In the genomic region with DNA sequence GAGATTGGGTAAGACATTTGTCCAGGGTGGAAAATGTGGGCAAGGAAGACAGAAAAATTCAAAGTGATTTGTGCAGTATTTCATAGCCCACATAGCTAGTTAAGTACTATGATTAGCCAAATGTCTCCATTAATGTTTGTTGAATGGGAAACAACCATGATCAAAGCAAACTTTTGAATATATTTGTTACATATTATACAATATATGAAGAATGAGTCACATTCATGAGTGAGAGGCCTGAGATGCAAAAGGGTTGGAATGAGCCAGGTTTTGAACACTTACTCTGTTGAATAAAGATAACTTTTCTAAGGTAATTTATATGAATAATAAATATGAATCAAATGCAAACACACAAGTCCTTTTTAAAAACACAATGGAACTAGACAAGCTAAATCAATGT, we compare ENCODE assay signal across 1 cellular context.
TF ChIP-seq lines count a peak whose summit lies in the region.

No MANE protein-coding gene starts in this region.

TF ChIP-seq in SK-N-SH treated with all-trans-retinoic acid at 6 μM for 48 hours, 23 proteins besides CTCF, POLR2A, EP300 and RAD21 (continued from another document):
- TF ChIP-seq, protein P1, sequence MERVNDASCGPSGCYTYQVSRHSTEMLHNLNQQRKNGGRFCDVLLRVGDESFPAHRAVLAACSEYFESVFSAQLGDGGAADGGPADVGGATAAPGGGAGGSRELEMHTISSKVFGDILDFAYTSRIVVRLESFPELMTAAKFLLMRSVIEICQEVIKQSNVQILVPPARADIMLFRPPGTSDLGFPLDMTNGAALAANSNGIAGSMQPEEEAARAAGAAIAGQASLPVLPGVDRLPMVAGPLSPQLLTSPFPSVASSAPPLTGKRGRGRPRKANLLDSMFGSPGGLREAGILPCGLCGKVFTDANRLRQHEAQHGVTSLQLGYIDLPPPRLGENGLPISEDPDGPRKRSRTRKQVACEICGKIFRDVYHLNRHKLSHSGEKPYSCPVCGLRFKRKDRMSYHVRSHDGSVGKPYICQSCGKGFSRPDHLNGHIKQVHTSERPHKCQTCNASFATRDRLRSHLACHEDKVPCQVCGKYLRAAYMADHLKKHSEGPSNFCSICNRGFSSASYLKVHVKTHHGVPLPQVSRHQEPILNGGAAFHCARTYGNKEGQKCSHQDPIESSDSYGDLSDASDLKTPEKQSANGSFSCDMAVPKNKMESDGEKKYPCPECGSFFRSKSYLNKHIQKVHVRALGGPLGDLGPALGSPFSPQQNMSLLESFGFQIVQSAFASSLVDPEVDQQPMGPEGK (CRISPR knock-in tag; IDR thresholded peaks at IDR 0.05; ENCODE audit: borderline replicate concordance) = no peak
- TF ChIP-seq ARNTL (CRISPR knock-in tag; IDR thresholded peaks at IDR 0.05; ENCODE audit: borderline replicate concordance, low read depth) = no peak
- no peak for TF ChIP-seq TCF4 (CRISPR knock-in tag; IDR thresholded peaks at IDR 0.05; ENCODE audit: borderline replicate concordance)
